ENCODE assay signal across 8 cellular contexts in genomic region chr11:62540804-62541671, GRCh38. TPM values are rescaled to one million over a fixed set of nuclear protein-coding genes. Genes with fewer than 3 reads are reported as not detected.
DNase-seq lines count a peak whose midpoint lies in the region; ATAC-seq, FAIRE-seq and TF ChIP-seq lines count a peak whose summit lies in the region.

No MANE protein-coding gene starts in this region.

- peaks cover 62% of the 10 kb centered on the region for H3K4me1 Mint-ChIP-seq in activated naive CD4-positive, alpha-beta T cell treated with anti-CD3 and anti-CD28 coated beads, Interleukin-2, amount 50 U/mL, for 24 hours

- peak overlapping the region; percentile 57 for H3K4me3 Mint-ChIP-seq in activated naive CD4-positive, alpha-beta T cell treated with anti-CD3 and anti-CD28 coated beads, Interleukin-2, amount 50 U/mL, for 24 hours

- TF ChIP-seq CTCF in C4-2B (conservative IDR thresholded peaks at IDR 0.05) (no peak), lower lobe of right lung (IDR thresholded peaks at IDR 0.05) (no peak), vagina (IDR thresholded peaks at IDR 0.05) (no peak)

- peaks cover 2% of the 10 kb centered on the region for H3K36me3 Mint-ChIP-seq in activated naive CD4-positive, alpha-beta T cell treated with anti-CD3 and anti-CD28 coated beads, Interleukin-2, amount 50 U/mL, for 24 hours

- intact Hi-C loops in lower lobe of right lung (cut with DNase I) (no loop called here), vagina (cut with DNase I) (loop anchor here (5.0 kb wide), 2 partner anchors 94 to 119 kb away; no protein-coding TSS in a partner anchor)

- TF ChIP-seq POLR2A in vagina (IDR thresholded peaks at IDR 0.05), result no peak

- peaks cover 85% of the 10 kb centered on the region for H3K4me1 ChIP-seq in lower lobe of right lung
- H3K4me1 ChIP-seq in vagina, result peaks cover 83% of the 10 kb centered on the region

- 0 out of 2 replicates have a peak overlapping the region, but pooled peaks have one; percentile 0 for H3K27ac ChIP-seq in C4-2B
- peak overlapping the region; percentile 97 for H3K27ac ChIP-seq in lower lobe of right lung
- H3K27ac ChIP-seq in vagina, result peak overlapping the region; percentile 100

- H3K27ac Mint-ChIP-seq in activated naive CD4-positive, alpha-beta T cell treated with anti-CD3 and anti-CD28 coated beads, Interleukin-2, amount 50 U/mL, for 24 hours, result peak overlapping the region; percentile 11

- H3K4me3 ChIP-seq in lower lobe of right lung (peak overlapping the region; percentile 98), vagina (peak overlapping the region; percentile 99 to 100)

- no peaks in the 10 kb centered on the region for H3K27me3 Mint-ChIP-seq in activated naive CD4-positive, alpha-beta T cell treated with anti-CD3 and anti-CD28 coated beads, Interleukin-2, amount 50 U/mL, for 24 hours

- ATAC-seq in HG03558 (IDR thresholded peaks at IDR 0.05; ENCODE audit: extremely low read depth, unreplicated experiment) (peak; percentile 37), lower lobe of right lung (no peak)

- no peaks in the 10 kb centered on the region for H3K9me3 Mint-ChIP-seq in activated naive CD4-positive, alpha-beta T cell treated with anti-CD3 and anti-CD28 coated beads, Interleukin-2, amount 50 U/mL, for 24 hours

- H3K9me3 ChIP-seq in lower lobe of right lung (no peaks in the 10 kb centered on the region), vagina (no peaks in the 10 kb centered on the region)

- H3K36me3 ChIP-seq in lower lobe of right lung (peaks cover 26% of the 10 kb centered on the region), vagina (peaks cover 0 to 6% of the 10 kb centered on the region in 2 donors)

- H3K27me3 ChIP-seq in lower lobe of right lung (ENCODE audit: low read depth) (no peaks in the 10 kb centered on the region), vagina (no peaks in the 10 kb centered on the region)

- DNase-seq in GM19239 (ENCODE audit: insufficient read length, low spot score) (no peak), lower lobe of right lung (no peak), vagina (ENCODE audit: extremely low spot score in 2 of 2) (no peak), NCI-H1048 (lab: John Stamatoyannopoulos, UW) (no peak), DMS114 treated with DMSO at 0.1 percent for 48 hours (lab: John Stamatoyannopoulos, UW; ENCODE audit: unreplicated experiment) (no peak)

- peak; percentile 91 for FAIRE-seq in GM19239 (lab: Jason Lieb, UNC)

RNA-seq across cellular contexts. Expression of gene AHNAK, which starts 5.6 kb away (rescaled TPM):
- total RNA-seq in lower lobe of right lung (809 TPM), vagina (828 TPM)

RNA-seq across cellular contexts. Expression of gene EEF1G, which starts 32.7 kb away (rescaled TPM):
- total RNA-seq in lower lobe of right lung (899 TPM), vagina (1,183 TPM)

RNA-seq across cellular contexts. Expression of gene TUT1, which starts 50.3 kb away (rescaled TPM):
- total RNA-seq in lower lobe of right lung (15.8 TPM), vagina (12.0 TPM)

Comparison
In these comparisons a context has a peak if more than half of its experiments do, and no peak if none do; other contexts are left out.
1. H3K27ac ChIP-seq: peak in every context shown above with its lines; median percentile 100 in vagina; 97 in lower lobe of right lung; 0 in C4-2B.